ENCODE assay signal across 16 cellular contexts in the genomic region with DNA sequence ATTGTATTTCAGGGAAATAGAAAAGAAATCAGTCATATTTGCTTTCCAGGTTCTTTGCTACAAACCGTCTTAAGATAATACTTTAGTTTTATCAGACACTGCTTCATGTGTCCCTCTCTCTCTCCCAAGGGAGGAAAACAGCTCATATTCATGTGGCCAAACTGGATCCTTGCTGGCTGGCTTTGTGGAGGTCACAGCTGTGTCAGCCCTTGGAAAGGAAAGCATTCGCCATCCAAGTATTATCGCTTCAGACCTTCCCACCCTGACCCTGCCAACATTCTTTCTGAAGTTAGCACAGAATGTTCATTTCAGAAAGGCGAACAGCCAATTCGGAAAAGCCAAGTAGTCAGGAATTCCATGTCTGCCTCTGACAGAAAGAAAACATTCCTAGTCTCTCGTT.
DNase-seq lines count a peak whose midpoint lies in the region; ATAC-seq and TF ChIP-seq lines count a peak whose summit lies in the region.
"Had no signal": no experiment of that assay in that cellular context is flagged by ENCODE, and none has a peak within 500 bp of the region (broad histone marks: within the 10 kb centered on the region; RNA-seq: fewer than 3 reads in every experiment).

No MANE protein-coding gene starts in this region.

- no peaks in the 10 kb centered on the region for H3K27me3 Mint-ChIP-seq in activated T-cell treated with anti-CD3 and anti-CD28 coated beads, Interleukin-2, amount 50 U/mL, for 4 hours (ENCODE audit: low read depth)
- H3K27me3 Mint-ChIP-seq: CD4-positive, alpha-beta T cell had no signal

- no peaks in the 10 kb centered on the region for H3K36me3 ChIP-seq in esophagus squamous epithelium
- peaks cover 0 to 1% (median 0%) of the 10 kb centered on the region in 3 donors for H3K36me3 ChIP-seq in skeletal muscle tissue (ENCODE audit: control insufficient read depth in 3 of 3, insufficient read depth in 3 of 3, low read length in 3 of 3)

- no peak overlapping the region for H3K4me3 Mint-ChIP-seq in activated T-cell treated with anti-CD3 and anti-CD28 coated beads, Interleukin-2, amount 50 U/mL, for 4 hours
- H3K4me3 Mint-ChIP-seq: CD4-positive, alpha-beta T cell had no signal

- H3K27ac ChIP-seq in esophagus squamous epithelium (peak overlapping the region; percentile 57 to 86 (median 76)), skeletal muscle tissue (ENCODE audit: low read depth, low read length) (peak overlapping the region; percentile 75)

- H3K4me1 ChIP-seq in esophagus squamous epithelium (peaks cover 0 to 40% (median 18%) of the 10 kb centered on the region in 3 donors), skeletal muscle tissue (ENCODE audit: control insufficient read depth in 3 of 3, insufficient read depth in 3 of 3, low read length in 3 of 3) (peaks cover 38 to 50% (median 48%) of the 10 kb centered on the region in 3 donors)

- H3K9me3 ChIP-seq in esophagus squamous epithelium (no peaks in the 10 kb centered on the region), skeletal muscle tissue (ENCODE audit: control insufficient read depth in 3 of 3, low read length in 3 of 3) (no peaks in the 10 kb centered on the region)

- TF ChIP-seq CTCF in esophagus squamous epithelium (IDR thresholded peaks at IDR 0.05) (no peak), lower leg skin (IDR thresholded peaks at IDR 0.05) (no peak)

- DNase-seq in GM04504 (ENCODE audit: low read depth) (peak; percentile 49), esophagus squamous epithelium (lab: John Stamatoyannopoulos, UW) (no peak), lower leg skin (ENCODE audit: low spot score in 2 of 2) (peak; percentile 89 to 92), NCI-H69 (lab: John Stamatoyannopoulos, UW) (no peak)
- no peak for DNase-seq in activated T-cell treated with anti-CD3 and anti-CD28 coated beads, Interleukin-2, amount 50 U/mL, for 4 hours
- DNase-seq: activated CD4-positive, alpha-beta T cell treated with anti-CD3 and anti-CD28 coated beads for 1 hour; activated naive CD4-positive, alpha-beta T cell treated with Interleukin-2 at 50 U/mL for 16 hours; CD4-positive, alpha-beta T cell; islet precursor cell; NCI-H2171 treated with DMSO at 0.1 percent for 48 hours; SIG-M5; stimulated activated naive CD4-positive, alpha-beta T cell had no signal

- H3K9me3 Mint-ChIP-seq in activated T-cell treated with anti-CD3 and anti-CD28 coated beads, Interleukin-2, amount 50 U/mL, for 4 hours, result no peaks in the 10 kb centered on the region

- ATAC-seq in GM21447 (IDR thresholded peaks at IDR 0.05; ENCODE audit: unreplicated experiment), result no peak
- ATAC-seq in activated T-cell treated with anti-CD3 and anti-CD28 coated beads, Interleukin-2, amount 50 U/mL, for 4 hours, result no peak
- ATAC-seq in HG03108 (IDR thresholded peaks at IDR 0.05; ENCODE audit: unreplicated experiment), result no peak
- ATAC-seq: K562 had no signal

- TF ChIP-seq POLR2A in esophagus squamous epithelium (IDR thresholded peaks at IDR 0.05), result no peak
- no peak for TF ChIP-seq POLR2A in lower leg skin (IDR thresholded peaks at IDR 0.05)

- no peaks in the 10 kb centered on the region for H3K36me3 Mint-ChIP-seq in activated T-cell treated with anti-CD3 and anti-CD28 coated beads, Interleukin-2, amount 50 U/mL, for 4 hours (ENCODE audit: insufficient read depth)

- peak overlapping the region; percentile 18 to 51 (median 47) for H3K9ac ChIP-seq in skeletal muscle tissue (ENCODE audit: low read depth in 1 of 3, low read length in 3 of 3)

- intact Hi-C loops in esophagus squamous epithelium (cut with DNase I), result no loop called here
- intact Hi-C loops in lower leg skin (cut with DNase I; ENCODE audit: low total_unique reads), result no loop called here

- no peaks in the 10 kb centered on the region for H3K4me1 Mint-ChIP-seq in activated T-cell treated with anti-CD3 and anti-CD28 coated beads, Interleukin-2, amount 50 U/mL, for 4 hours (ENCODE audit: low read depth)

- H3K27me3 ChIP-seq in esophagus squamous epithelium (no peaks in the 10 kb centered on the region), skeletal muscle tissue (ENCODE audit: control insufficient read depth in 3 of 3, insufficient read depth in 3 of 3, low read length in 3 of 3) (no peaks in the 10 kb centered on the region)

- H3K4me3 ChIP-seq in esophagus squamous epithelium (peak overlapping the region in 1 of 4 donors; percentile 15), lower leg skin (ENCODE audit: low read depth, poor library complexity, severe bottlenecking) (no peak overlapping the region), skeletal muscle tissue (ENCODE audit: low read length in 3 of 3) (peak overlapping the region; percentile 15 to 38 (median 36))
- H3K4me3 ChIP-seq: K562 had no signal

- WGBS in esophagus squamous epithelium, 2 donors, result 43 to 71% methylated on average over 6 of the region's 6 CpGs
- 43 to 48% methylated on average over 6 of the region's 6 CpGs for WGBS in lower leg skin, 2 donors

Comparison
In these comparisons a context has a peak if more than half of its experiments do, and no peak if none do; other contexts are left out.
1. DNase-seq: peak in GM04504 (single experiment) and lower leg skin (2 of 2); none in esophagus squamous epithelium (single experiment), NCI-H69 (single experiment) and activated T-cell treated with anti-CD3 and anti-CD28 coated beads, Interleukin-2, amount 50 U/mL, for 4 hours (single experiment).